Comparison of ENCODE assay signal across 1 cellular context in the genomic region with DNA sequence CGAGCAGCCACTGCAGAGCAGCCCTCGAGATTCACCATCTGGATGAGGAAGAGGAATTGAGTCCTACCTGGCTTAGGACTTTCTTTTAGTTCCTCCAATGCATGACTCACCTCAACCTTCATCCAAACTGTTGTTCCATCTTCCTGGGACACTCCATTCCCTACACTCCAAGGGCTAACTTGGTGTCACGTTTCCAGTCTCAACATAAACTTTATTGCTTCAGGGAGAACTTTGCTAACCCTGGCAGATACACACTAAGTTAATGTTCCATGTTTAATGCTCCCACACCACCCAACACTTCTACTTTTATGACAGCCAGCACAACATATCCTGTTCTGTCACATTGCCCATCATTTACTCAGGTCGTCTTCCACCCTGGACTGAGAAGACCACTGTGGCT.
TF ChIP-seq lines count a peak whose summit lies in the region.

No MANE protein-coding gene starts in this region.

TF ChIP-seq in GM23338, 12 proteins besides CTCF, POLR2A, EP300 and RAD21:
- TF ChIP-seq, protein P1, sequence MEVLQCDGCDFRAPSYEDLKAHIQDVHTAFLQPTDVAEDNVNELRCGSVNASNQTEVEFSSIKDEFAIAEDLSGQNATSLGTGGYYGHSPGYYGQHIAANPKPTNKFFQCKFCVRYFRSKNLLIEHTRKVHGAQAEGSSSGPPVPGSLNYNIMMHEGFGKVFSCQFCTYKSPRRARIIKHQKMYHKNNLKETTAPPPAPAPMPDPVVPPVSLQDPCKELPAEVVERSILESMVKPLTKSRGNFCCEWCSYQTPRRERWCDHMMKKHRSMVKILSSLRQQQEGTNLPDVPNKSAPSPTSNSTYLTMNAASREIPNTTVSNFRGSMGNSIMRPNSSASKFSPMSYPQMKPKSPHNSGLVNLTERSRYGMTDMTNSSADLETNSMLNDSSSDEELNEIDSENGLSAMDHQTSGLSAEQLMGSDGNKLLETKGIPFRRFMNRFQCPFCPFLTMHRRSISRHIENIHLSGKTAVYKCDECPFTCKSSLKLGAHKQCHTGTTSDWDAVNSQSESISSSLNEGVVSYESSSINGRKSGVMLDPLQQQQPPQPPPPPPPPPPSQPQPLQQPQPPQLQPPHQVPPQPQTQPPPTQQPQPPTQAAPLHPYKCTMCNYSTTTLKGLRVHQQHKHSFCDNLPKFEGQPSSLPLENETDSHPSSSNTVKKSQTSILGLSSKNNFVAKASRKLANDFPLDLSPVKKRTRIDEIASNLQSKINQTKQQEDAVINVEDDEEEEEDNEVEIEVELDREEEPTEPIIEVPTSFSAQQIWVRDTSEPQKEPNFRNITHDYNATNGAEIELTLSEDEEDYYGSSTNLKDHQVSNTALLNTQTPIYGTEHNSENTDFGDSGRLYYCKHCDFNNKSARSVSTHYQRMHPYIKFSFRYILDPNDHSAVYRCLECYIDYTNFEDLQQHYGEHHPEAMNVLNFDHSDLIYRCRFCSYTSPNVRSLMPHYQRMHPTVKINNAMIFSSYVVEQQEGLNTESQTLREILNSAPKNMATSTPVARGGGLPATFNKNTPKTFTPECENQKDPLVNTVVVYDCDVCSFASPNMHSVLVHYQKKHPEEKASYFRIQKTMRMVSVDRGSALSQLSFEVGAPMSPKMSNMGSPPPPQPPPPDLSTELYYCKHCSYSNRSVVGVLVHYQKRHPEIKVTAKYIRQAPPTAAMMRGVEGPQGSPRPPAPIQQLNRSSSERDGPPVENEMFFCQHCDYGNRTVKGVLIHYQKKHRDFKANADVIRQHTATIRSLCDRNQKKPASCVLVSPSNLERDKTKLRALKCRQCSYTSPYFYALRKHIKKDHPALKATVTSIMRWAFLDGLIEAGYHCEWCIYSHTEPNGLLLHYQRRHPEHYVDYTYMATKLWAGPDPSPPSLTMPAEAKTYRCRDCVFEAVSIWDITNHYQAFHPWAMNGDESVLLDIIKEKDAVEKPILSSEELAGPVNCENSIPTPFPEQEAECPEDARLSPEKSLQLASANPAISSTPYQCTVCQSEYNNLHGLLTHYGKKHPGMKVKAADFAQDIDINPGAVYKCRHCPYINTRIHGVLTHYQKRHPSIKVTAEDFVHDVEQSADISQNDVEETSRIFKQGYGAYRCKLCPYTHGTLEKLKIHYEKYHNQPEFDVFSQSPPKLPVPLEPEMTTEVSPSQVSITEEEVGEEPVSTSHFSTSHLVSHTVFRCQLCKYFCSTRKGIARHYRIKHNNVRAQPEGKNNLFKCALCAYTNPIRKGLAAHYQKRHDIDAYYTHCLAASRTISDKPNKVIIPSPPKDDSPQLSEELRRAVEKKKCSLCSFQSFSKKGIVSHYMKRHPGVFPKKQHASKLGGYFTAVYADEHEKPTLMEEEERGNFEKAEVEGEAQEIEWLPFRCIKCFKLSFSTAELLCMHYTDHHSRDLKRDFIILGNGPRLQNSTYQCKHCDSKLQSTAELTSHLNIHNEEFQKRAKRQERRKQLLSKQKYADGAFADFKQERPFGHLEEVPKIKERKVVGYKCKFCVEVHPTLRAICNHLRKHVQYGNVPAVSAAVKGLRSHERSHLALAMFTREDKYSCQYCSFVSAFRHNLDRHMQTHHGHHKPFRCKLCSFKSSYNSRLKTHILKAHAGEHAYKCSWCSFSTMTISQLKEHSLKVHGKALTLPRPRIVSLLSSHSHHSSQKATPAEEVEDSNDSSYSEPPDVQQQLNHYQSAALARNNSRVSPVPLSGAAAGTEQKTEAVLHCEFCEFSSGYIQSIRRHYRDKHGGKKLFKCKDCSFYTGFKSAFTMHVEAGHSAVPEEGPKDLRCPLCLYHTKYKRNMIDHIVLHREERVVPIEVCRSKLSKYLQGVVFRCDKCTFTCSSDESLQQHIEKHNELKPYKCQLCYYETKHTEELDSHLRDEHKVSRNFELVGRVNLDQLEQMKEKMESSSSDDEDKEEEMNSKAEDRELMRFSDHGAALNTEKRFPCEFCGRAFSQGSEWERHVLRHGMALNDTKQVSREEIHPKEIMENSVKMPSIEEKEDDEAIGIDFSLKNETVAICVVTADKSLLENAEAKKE (CRISPR knock-in tag; IDR thresholded peaks at IDR 0.05) = no peak
- no peak for TF ChIP-seq JUNB (IDR thresholded peaks at IDR 0.05; ENCODE audit: unreplicated experiment)
- TF ChIP-seq ZNF114 (CRISPR knock-in tag; IDR thresholded peaks at IDR 0.05) = no peak
- no peak for TF ChIP-seq POLR2AphosphoS5 (IDR thresholded peaks at IDR 0.05; ENCODE audit: low read depth)
- TF ChIP-seq CREB1 (CRISPR knock-in tag; IDR thresholded peaks at IDR 0.05; ENCODE audit: low read depth) = no peak
- no peak for TF ChIP-seq NANOG (IDR thresholded peaks at IDR 0.05; ENCODE audit: borderline replicate concordance)
- TF ChIP-seq, protein P2, sequence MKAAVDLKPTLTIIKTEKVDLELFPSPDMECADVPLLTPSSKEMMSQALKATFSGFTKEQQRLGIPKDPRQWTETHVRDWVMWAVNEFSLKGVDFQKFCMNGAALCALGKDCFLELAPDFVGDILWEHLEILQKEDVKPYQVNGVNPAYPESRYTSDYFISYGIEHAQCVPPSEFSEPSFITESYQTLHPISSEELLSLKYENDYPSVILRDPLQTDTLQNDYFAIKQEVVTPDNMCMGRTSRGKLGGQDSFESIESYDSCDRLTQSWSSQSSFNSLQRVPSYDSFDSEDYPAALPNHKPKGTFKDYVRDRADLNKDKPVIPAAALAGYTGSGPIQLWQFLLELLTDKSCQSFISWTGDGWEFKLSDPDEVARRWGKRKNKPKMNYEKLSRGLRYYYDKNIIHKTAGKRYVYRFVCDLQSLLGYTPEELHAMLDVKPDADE (IDR thresholded peaks at IDR 0.05) = no peak
- no peak for TF ChIP-seq STAT1 (IDR thresholded peaks at IDR 0.05; ENCODE audit: unreplicated experiment)
- no peak for TF ChIP-seq ZNF331 (CRISPR knock-in tag; IDR thresholded peaks at IDR 0.05; ENCODE audit: low read depth)
- TF ChIP-seq, protein P3, sequence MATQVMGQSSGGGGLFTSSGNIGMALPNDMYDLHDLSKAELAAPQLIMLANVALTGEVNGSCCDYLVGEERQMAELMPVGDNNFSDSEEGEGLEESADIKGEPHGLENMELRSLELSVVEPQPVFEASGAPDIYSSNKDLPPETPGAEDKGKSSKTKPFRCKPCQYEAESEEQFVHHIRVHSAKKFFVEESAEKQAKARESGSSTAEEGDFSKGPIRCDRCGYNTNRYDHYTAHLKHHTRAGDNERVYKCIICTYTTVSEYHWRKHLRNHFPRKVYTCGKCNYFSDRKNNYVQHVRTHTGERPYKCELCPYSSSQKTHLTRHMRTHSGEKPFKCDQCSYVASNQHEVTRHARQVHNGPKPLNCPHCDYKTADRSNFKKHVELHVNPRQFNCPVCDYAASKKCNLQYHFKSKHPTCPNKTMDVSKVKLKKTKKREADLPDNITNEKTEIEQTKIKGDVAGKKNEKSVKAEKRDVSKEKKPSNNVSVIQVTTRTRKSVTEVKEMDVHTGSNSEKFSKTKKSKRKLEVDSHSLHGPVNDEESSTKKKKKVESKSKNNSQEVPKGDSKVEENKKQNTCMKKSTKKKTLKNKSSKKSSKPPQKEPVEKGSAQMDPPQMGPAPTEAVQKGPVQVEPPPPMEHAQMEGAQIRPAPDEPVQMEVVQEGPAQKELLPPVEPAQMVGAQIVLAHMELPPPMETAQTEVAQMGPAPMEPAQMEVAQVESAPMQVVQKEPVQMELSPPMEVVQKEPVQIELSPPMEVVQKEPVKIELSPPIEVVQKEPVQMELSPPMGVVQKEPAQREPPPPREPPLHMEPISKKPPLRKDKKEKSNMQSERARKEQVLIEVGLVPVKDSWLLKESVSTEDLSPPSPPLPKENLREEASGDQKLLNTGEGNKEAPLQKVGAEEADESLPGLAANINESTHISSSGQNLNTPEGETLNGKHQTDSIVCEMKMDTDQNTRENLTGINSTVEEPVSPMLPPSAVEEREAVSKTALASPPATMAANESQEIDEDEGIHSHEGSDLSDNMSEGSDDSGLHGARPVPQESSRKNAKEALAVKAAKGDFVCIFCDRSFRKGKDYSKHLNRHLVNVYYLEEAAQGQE (IDR thresholded peaks at IDR 0.05; ENCODE audit: unreplicated experiment) = no peak
- TF ChIP-seq EZH2phosphoT487 (IDR thresholded peaks at IDR 0.05; ENCODE audit: unreplicated experiment) = no peak
- no peak for TF ChIP-seq EZH2 (IDR thresholded peaks at IDR 0.05; ENCODE audit: low read depth, unreplicated experiment)
